Comparison of ENCODE assay signal across 8 cellular contexts in the genomic region with DNA sequence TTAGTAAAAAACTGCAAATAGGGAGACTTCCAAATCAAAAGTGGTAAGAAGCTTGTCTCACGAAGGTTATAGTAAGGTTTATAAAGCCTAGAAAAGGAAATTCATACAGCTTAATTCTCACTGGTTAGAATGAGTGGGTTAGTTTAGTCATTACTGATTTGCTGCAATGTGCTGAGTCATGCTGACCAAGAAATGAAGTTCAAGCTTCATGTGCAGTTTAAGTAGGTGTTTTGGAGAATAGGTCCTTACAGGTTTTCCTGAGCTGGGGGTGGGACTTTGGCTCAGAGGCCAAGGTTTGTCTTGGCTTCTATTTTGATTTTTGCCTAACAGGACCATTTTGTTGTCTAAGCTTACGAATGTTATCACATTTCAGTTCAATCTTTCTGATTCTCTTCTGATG. TPM values are rescaled to one million over a fixed set of nuclear protein-coding genes. Genes with fewer than 3 reads are reported as not detected.
A peak's percentile ranks its signal among the peaks of the same experiment; 100 is the strongest.
DNase-seq lines count a peak whose midpoint lies in the region; ATAC-seq and TF ChIP-seq lines count a peak whose summit lies in the region.

No MANE protein-coding gene starts in this region.

- peak overlapping the region; percentile 87 for H3K4me2 ChIP-seq in GM23248 (ENCODE audit: unreplicated experiment)

- no peaks in the 10 kb centered on the region for H4K20me1 ChIP-seq in GM23248 (ENCODE audit: insufficient read depth)

- 13 to 14% methylated on average over 2 of the region's 2 CpGs for WGBS in GM23248 (ENCODE audit: low coverage in 1 of 2, low lambda C conversion rate in 2 of 2, missing lambda C conversion rate in 2 of 2), 2 experiments

- H3K27me3 ChIP-seq in GM23248 (replicated peaks; ENCODE audit: insufficient read depth) = no peaks in the 10 kb centered on the region

- peak overlapping the region; percentile 30 for H2AFZ ChIP-seq in GM23248

- H3K79me2 ChIP-seq in GM23248 (ENCODE audit: insufficient read depth) = peaks cover 60% of the 10 kb centered on the region

- in situ Hi-C loops in GM23248 (cut with MboI) = no loop called here

- peak; percentile 91 for ATAC-seq in omental fat pad (ENCODE audit: low FRiP score)

- no peaks in the 10 kb centered on the region for H3K9me2 ChIP-seq in GM23248 (ENCODE audit: insufficient read depth)

- H3K4me1 ChIP-seq in GM23248 (ENCODE audit: insufficient read depth) = peaks cover 34% of the 10 kb centered on the region

- no peak for TF ChIP-seq CTCF in omental fat pad (IDR thresholded peaks at IDR 0.05)

- H3K27ac ChIP-seq in GM23248 = peak overlapping the region; percentile 92

- no peaks in the 10 kb centered on the region for H3K9me3 ChIP-seq in GM23248 (ENCODE audit: low read depth)

- peak overlapping the region; percentile 56 for H3K4me3 ChIP-seq in GM23248

- H3F3A ChIP-seq in GM23248 (ENCODE audit: insufficient read depth) = peaks cover 35% of the 10 kb centered on the region

- H3K9ac ChIP-seq in GM23248 = peak overlapping the region; percentile 73

- H3K36me3 ChIP-seq in GM23248 (ENCODE audit: low read depth) = peaks cover 65% of the 10 kb centered on the region

- DNase-seq in GM04503 (ENCODE audit: low read depth) (peak; percentile 51), GM23248 (peak; percentile 88), RPMI8226 (peak; percentile 71), dermis blood vessel endothelial cell (peak; percentile 80), omental fat pad (ENCODE audit: low spot score) (no peak), NCI-H446 (lab: John Stamatoyannopoulos, UW) (no peak), COLO668 (lab: John Stamatoyannopoulos, UW; ENCODE audit: unreplicated experiment) (no peak), islet precursor cell (no peak)

RNA-seq across cellular contexts. Expression of a gene that starts 15.1 kb away (rescaled TPM):
- total RNA-seq in GM23248 (2014; rRNA removed; shearing (Covaris generic)) = 51.2 and 55.2 TPM in 2 replicates
- polyA plus RNA-seq in GM23248 (2016; fragmentation: Nextera tagmentation; extraction: Ambion mirVana) = 33.3 and 35.3 TPM in 2 replicates
- total RNA-seq in dermis blood vessel endothelial cell (9.5 and 12.3 TPM in 2 replicates), omental fat pad (10 to 100 TPM; 45.4 to 84.0 (median 61.3) TPM)

RNA-seq across cellular contexts. Expression of a gene that starts 56.0 kb away (rescaled TPM):
- total RNA-seq in GM23248 (2014; rRNA removed; shearing (Covaris generic)) = not detected in 2 replicates
- not detected in 2 replicates for polyA plus RNA-seq in GM23248 (2016; fragmentation: Nextera tagmentation; extraction: Ambion mirVana)
- total RNA-seq in dermis blood vessel endothelial cell (under 0.01 TPM in 1 of 2 replicates, not detected in the other), omental fat pad (under 1 TPM in 1 of 4 donors, not detected in 3; 0.09 TPM)

Comparison
In these comparisons a context has a peak if more than half of its experiments do, and no peak if none do; other contexts are left out.
1. DNase-seq: peak in GM04503 (single experiment), GM23248 (single experiment), RPMI8226 (single experiment) and dermis blood vessel endothelial cell (single experiment); none in omental fat pad (single experiment), NCI-H446 (0 of 2), COLO668 (single experiment) and islet precursor cell (single experiment).